9 cellular contexts compared by ENCODE assay signal in the genomic region with DNA sequence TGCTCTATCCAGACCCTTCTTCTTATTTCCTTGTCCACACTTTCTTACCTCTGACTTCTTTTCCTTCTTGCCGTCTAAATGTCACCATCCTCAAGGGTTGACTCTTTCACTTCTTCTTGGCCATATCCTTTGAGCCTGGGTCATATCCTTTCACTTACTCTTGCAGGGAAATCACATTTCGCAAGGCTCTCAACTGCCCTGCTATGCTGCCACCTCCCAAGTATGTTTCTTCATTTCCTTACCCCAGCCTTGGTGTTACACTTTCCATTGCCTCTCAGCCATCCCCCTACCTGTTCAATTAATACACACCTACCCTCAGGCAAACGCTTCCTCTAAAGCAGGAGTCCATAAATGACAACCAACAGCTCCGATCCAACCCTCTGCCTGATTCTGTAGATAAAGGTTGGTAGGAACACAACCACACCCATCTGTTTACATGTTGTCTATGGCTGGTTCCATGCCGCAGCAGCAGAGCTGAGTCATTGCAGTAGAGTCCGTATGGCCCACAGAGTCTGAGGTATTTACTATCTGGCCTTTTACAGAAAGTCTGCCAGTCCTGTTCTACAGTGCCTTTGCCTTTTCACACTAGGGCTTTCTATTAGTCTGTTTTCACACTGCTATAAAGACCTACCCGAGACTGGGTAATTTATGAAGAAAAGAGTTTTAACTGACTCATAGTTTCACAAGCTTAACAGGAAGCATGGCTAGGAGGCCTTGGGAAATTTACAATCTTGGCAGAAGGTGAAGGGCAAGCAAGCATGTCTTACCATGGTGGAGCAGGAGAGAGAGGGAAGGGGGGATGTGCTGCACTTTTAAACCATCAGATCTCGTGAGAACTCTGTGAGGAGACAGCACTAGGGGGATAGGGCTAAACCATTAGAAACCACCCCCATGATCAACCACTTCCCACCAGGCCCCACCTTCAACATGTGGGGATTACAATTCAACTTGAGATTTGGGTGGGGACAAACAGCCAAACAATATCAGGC.
DNase-seq lines count a peak whose midpoint lies in the region; ATAC-seq and TF ChIP-seq lines count a peak whose summit lies in the region.
"Had no signal": no experiment of that assay in that cellular context is flagged by ENCODE, and none has a peak within 500 bp of the region (broad histone marks: within the 10 kb centered on the region; RNA-seq: fewer than 3 reads in every experiment).

No MANE protein-coding gene starts in this region.

- no peak overlapping the region for H3K27ac ChIP-seq in uterus

- no peak for TF ChIP-seq POLR2A in erythroblast (IDR thresholded peaks at IDR 0.05; ENCODE audit: low read length)
- no peak for TF ChIP-seq POLR2A in uterus (IDR thresholded peaks at IDR 0.05)

- intact Hi-C loops in uterus (cut with DNase I; ENCODE audit: low total_unique reads), result no loop called here

- ATAC-seq in GM19455 (IDR thresholded peaks at IDR 0.05; ENCODE audit: unreplicated experiment) (peak; percentile 70), GM21528 (IDR thresholded peaks at IDR 0.05; ENCODE audit: low FRiP score, unreplicated experiment) (no peak)

- H3K4me3 ChIP-seq in uterus, result no peak overlapping the region

- no peaks in the 10 kb centered on the region for H3K36me3 ChIP-seq in uterus

- TF ChIP-seq CTCF in uterus (IDR thresholded peaks at IDR 0.05), result no peak

- H3K9me3 ChIP-seq in uterus, result no peaks in the 10 kb centered on the region

- no peaks in the 10 kb centered on the region for H3K4me1 ChIP-seq in uterus

- DNase-seq in ELF-1 (ENCODE audit: low read depth, low spot score) (peak; percentile 44), LoVo (ENCODE audit: low spot score) (peak; percentile 70), erythroblast (lab: John Stamatoyannopoulos, UW) (peak; percentile 81), uterus (no peak), DMS 273 treated with DMSO at 0.1 percent for 48 hours (lab: John Stamatoyannopoulos, UW) (no peak), midbrain (lab: John Stamatoyannopoulos, UW) (no peak)
- DNase-seq: activated naive CD8-positive, alpha-beta T cell treated with anti-CD3 and anti-CD28 coated beads, Interleukin-2, amount 10 ng/mL, durations not matched to agents 7 days and 5 days had no signal

- H3K27me3 ChIP-seq in uterus, result no peaks in the 10 kb centered on the region

Comparison
In these comparisons a context has a peak if more than half of its experiments do, and no peak if none do; other contexts are left out.
1. DNase-seq: peak in ELF-1 (single experiment), LoVo (single experiment) and erythroblast (2 of 2); none in uterus (0 of 2), DMS 273 treated with DMSO at 0.1 percent for 48 hours (single experiment) and midbrain (single experiment).